ENCODE assay signal across 13 cellular contexts in genomic region chr11:111427471-111427912, GRCh38. TPM values are rescaled to one million over a fixed set of nuclear protein-coding genes. Genes with fewer than 3 reads are reported as not detected.
DNase-seq lines count a peak whose midpoint lies in the region; ATAC-seq and TF ChIP-seq lines count a peak whose summit lies in the region.
"Had no signal": no experiment of that assay in that cellular context is flagged by ENCODE, and none has a peak within 500 bp of the region (broad histone marks: within the 10 kb centered on the region; RNA-seq: fewer than 3 reads in every experiment).

No MANE protein-coding gene starts in this region.

- no peak overlapping the region for H2AK5ac ChIP-seq in mesenchymal stem cell (ENCODE audit: low read length, severe bottlenecking)

- no peak overlapping the region for H3K4me3 Mint-ChIP-seq in activated naive CD8-positive, alpha-beta T cell treated with anti-CD3 and anti-CD28 coated beads for 36 hours
- H3K4me3 Mint-ChIP-seq: naive B cell had no signal

- no peaks in the 10 kb centered on the region for H3K79me1 ChIP-seq in mesenchymal stem cell (replicated peaks; ENCODE audit: low read length, poor library complexity, severe bottlenecking)

- WGBS in mesenchymal stem cell: 70% methylated on average over 3 of the region's 4 CpGs

- H3K9ac ChIP-seq in mesenchymal stem cell (ENCODE audit: low read length): no peak overlapping the region

- ATAC-seq in HG02885 (IDR thresholded peaks at IDR 0.05; ENCODE audit: poor library complexity, unreplicated experiment): no peak
- ATAC-seq in GM21619 (IDR thresholded peaks at IDR 0.05; ENCODE audit: unreplicated experiment): no peak
- ATAC-seq in HG02970 (IDR thresholded peaks at IDR 0.05; ENCODE audit: low FRiP score, unreplicated experiment): no peak
- ATAC-seq: stimulated activated naive CD8-positive, alpha-beta T cell treated with anti-CD3 and anti-CD28 coated beads, Interleukin-15, Interleukin-2, amounts not matched to agents 100 U/mL and 50 U/mL, for 24 hours had no signal

- no peak overlapping the region for H3K4ac ChIP-seq in mesenchymal stem cell (ENCODE audit: low read depth in 1 of 2, low read length in 2 of 2)

- no peak overlapping the region for H3K14ac ChIP-seq in mesenchymal stem cell (ENCODE audit: low read length in 2 of 2)

- H3K36me3 Mint-ChIP-seq in activated naive CD8-positive, alpha-beta T cell treated with anti-CD3 and anti-CD28 coated beads for 36 hours: no peaks in the 10 kb centered on the region
- H3K36me3 Mint-ChIP-seq: naive B cell had no signal

- H2AFZ ChIP-seq in mesenchymal stem cell (ENCODE audit: low read depth, low read length): peak overlapping the region; percentile 46

- no peaks in the 10 kb centered on the region for H3K9me3 ChIP-seq in mesenchymal stem cell (ENCODE audit: control insufficient read depth, low read length)

- no peak overlapping the region for H3K18ac ChIP-seq in mesenchymal stem cell (ENCODE audit: low read depth in 1 of 2, low read length in 2 of 2)

- no peaks in the 10 kb centered on the region for H3K4me1 ChIP-seq in mesenchymal stem cell (ENCODE audit: control insufficient read depth, insufficient read depth, low read depth, low read length)

- no peak overlapping the region for H4K91ac ChIP-seq in mesenchymal stem cell (ENCODE audit: low read length)

- no peak overlapping the region for H3K27ac Mint-ChIP-seq in activated naive CD8-positive, alpha-beta T cell treated with anti-CD3 and anti-CD28 coated beads for 36 hours

- POLR2A ChIA-PET in RWPE1 (lab: Yijun Ruan, JAX; ENCODE audit: low non-redundant PET): no interaction called here

- H2BK120ac ChIP-seq in mesenchymal stem cell (ENCODE audit: low read depth, low read length): no peak overlapping the region

- H4K8ac ChIP-seq in mesenchymal stem cell (ENCODE audit: low read length): no peak overlapping the region

- H2BK15ac ChIP-seq in mesenchymal stem cell (ENCODE audit: low read depth, poor library complexity, severe bottlenecking): no peak overlapping the region

- CTCF ChIA-PET in RWPE1 (lab: Yijun Ruan, JAX): interaction anchor here (0.6 to 1.6 kb wide), 4 partner anchors 19 to 128 kb away, joined by 3 to 6 read pairs (median 4); no protein-coding TSS in a partner anchor

- H3K27ac ChIP-seq in RWPE1: peak overlapping the region; percentile 64
- H3K27ac ChIP-seq in mesenchymal stem cell (ENCODE audit: low read length, poor library complexity, severe bottlenecking): no peak overlapping the region
- H3K27ac ChIP-seq: coronary artery had no signal

- H3K23ac ChIP-seq in mesenchymal stem cell (ENCODE audit: low read length in 2 of 2): no peak overlapping the region

- H3K36me3 ChIP-seq in mesenchymal stem cell (ENCODE audit: control insufficient read depth in 1 of 2, insufficient read depth in 2 of 2, low read depth in 1 of 2, low read length in 2 of 2): no peaks in the 10 kb centered on the region

- DNase-seq in Daoy (ENCODE audit: low read depth) (peak; percentile 22), NCI-H2029 treated with DMSO at 0.1 percent for 48 hours (lab: John Stamatoyannopoulos, UW) (peak; percentile 91), RWPE1 (ENCODE audit: low spot score) (peak; percentile 24), mesenchymal stem cell (no peak)
- no peak for DNase-seq in activated naive CD8-positive, alpha-beta T cell treated with anti-CD3 and anti-CD28 coated beads for 36 hours
- DNase-seq: activated effector memory CD4-positive, alpha-beta T cell treated with anti-CD3 and anti-CD28 coated beads, Interleukin-2, amount 50 U/mL, for 16 hours; naive B cell; stimulated activated naive CD8-positive, alpha-beta T cell treated with anti-CD3 and anti-CD28 coated beads, Interleukin-15, Interleukin-2, amounts not matched to agents 100 U/mL and 50 U/mL, for 24 hours had no signal

- no peak for TF ChIP-seq CTCF in RWPE1 (conservative IDR thresholded peaks at IDR 0.05; ENCODE audit: low read depth)

- no peak overlapping the region for H3K4me2 ChIP-seq in mesenchymal stem cell (ENCODE audit: low read length, poor library complexity, severe bottlenecking)

- H3K27me3 Mint-ChIP-seq in activated naive CD8-positive, alpha-beta T cell treated with anti-CD3 and anti-CD28 coated beads for 36 hours: no peaks in the 10 kb centered on the region

- H3K27me3 ChIP-seq in mesenchymal stem cell (ENCODE audit: control insufficient read depth in 1 of 2, insufficient read depth in 1 of 2, low read length in 2 of 2): peaks cover 28 to 48% of the 10 kb centered on the region in 2 experiments

- no peak overlapping the region for H3K4me3 ChIP-seq in mesenchymal stem cell (ENCODE audit: insufficient read depth in 1 of 2, low read depth in 1 of 2, low read length in 2 of 2)
- H3K4me3 ChIP-seq: coronary artery had no signal

- no peak overlapping the region for H2BK5ac ChIP-seq in mesenchymal stem cell (ENCODE audit: low read depth, low read length, poor library complexity, severe bottlenecking)

- H2BK12ac ChIP-seq in mesenchymal stem cell (ENCODE audit: low read length in 2 of 2): no peak overlapping the region

- no peaks in the 10 kb centered on the region for H3K9me3 Mint-ChIP-seq in activated naive CD8-positive, alpha-beta T cell treated with anti-CD3 and anti-CD28 coated beads for 36 hours
- H3K9me3 Mint-ChIP-seq: naive B cell had no signal

- no peaks in the 10 kb centered on the region for H3K4me1 Mint-ChIP-seq in activated naive CD8-positive, alpha-beta T cell treated with anti-CD3 and anti-CD28 coated beads for 36 hours

RNA-seq across cellular contexts. Expression of gene POU2AF1, which starts 48.4 kb away (rescaled TPM):
- total RNA-seq in Daoy (2014; rRNA removed; shearing (Covaris generic)): not detected in 2 replicates
- not detected for polyA plus RNA-seq in mesenchymal stem cell (2013, experiment 1 of 2)
- not detected for polyA plus RNA-seq in mesenchymal stem cell (2013, experiment 2 of 2)
- total RNA-seq in activated naive CD8-positive, alpha-beta T cell treated with anti-CD3 and anti-CD28 coated beads for 36 hours: 1 to 10 TPM; 3.0 to 3.5 TPM
- total RNA-seq: H1 had no signal
- polyA plus RNA-seq: H1 had no signal

Comparison
In these comparisons a context has a peak if more than half of its experiments do, and no peak if none do; other contexts are left out.
1. DNase-seq: peak in Daoy (single experiment), NCI-H2029 treated with DMSO at 0.1 percent for 48 hours (single experiment) and RWPE1 (single experiment); none in mesenchymal stem cell (single experiment) and activated naive CD8-positive, alpha-beta T cell treated with anti-CD3 and anti-CD28 coated beads for 36 hours (single experiment).